24 cellular contexts compared by ENCODE assay signal in genomic region chr3:43921056-43921455, GRCh38.
"Had no signal": no experiment of that assay in that cellular context is flagged by ENCODE, and none has a peak within 500 bp of the region (broad histone marks: within the 10 kb centered on the region; RNA-seq: fewer than 3 reads in every experiment).

No MANE protein-coding gene starts in this region.

- H3K4me1 ChIP-seq: colonic mucosa, prostate gland, upper lobe of right lung had no signal

- H3K4me3 ChIP-seq: colonic mucosa, left lung, mucosa of descending colon, prostate gland, skin epidermis, upper lobe of right lung had no signal

- H3K4me1 Mint-ChIP-seq: activated CD4-positive, alpha-beta T cell treated with anti-CD3 and anti-CD28 coated beads for 36 hours; stimulated activated effector memory CD8-positive, alpha-beta T cell treated with anti-CD3 and anti-CD28 coated beads, Interleukin-12 subunit alpha, Interleukin-12 subunit beta, amount 100 ng/mL, for 72 hours had no signal

- H3K9me3 ChIP-seq: colonic mucosa, left lung, mucosa of descending colon, prostate gland, upper lobe of right lung had no signal

- H3K9me3 Mint-ChIP-seq: activated CD4-positive, alpha-beta memory T cell treated with anti-CD3 and anti-CD28 coated beads for 36 hours; activated T-helper 1 cell treated with anti-CD3 and anti-CD28 coated beads, Interleukin-12 subunit alpha, Interleukin-12 subunit beta, Interleukin-2, Interleukin-4 antibody, amounts not matched to agents 30 ng/mL and 10 ng/mL and 1 ng/mL, durations not matched to agents 14 hours and 24 hours and 36 hours; neural crest cell; stimulated activated effector memory CD8-positive, alpha-beta T cell treated with anti-CD3 and anti-CD28 coated beads, Interleukin-12 subunit alpha, Interleukin-12 subunit beta, amount 100 ng/mL, for 72 hours had no signal

- H3K27me3 ChIP-seq: colonic mucosa had no signal

- ATAC-seq: activated CD4-positive, alpha-beta T cell treated with anti-CD3 and anti-CD28 coated beads for 36 hours; left lung; mucosa of descending colon; right cardiac atrium; stimulated activated effector memory CD8-positive, alpha-beta T cell treated with anti-CD3 and anti-CD28 coated beads, Interleukin-12 subunit alpha, Interleukin-12 subunit beta, amount 100 ng/mL, for 72 hours; upper lobe of right lung had no signal

- H3K27ac ChIP-seq: colonic mucosa, left lung, prostate gland, skin epidermis, upper lobe of right lung, WERI-Rb-1 had no signal

- H3K36me3 Mint-ChIP-seq: activated CD4-positive, alpha-beta memory T cell treated with anti-CD3 and anti-CD28 coated beads for 36 hours; activated naive CD8-positive, alpha-beta T cell; stimulated activated effector memory CD8-positive, alpha-beta T cell treated with anti-CD3 and anti-CD28 coated beads, Interleukin-12 subunit alpha, Interleukin-12 subunit beta, amount 100 ng/mL, for 72 hours had no signal

- DNase-seq: activated CD4-positive, alpha-beta memory T cell treated with anti-CD3 and anti-CD28 coated beads for 36 hours; activated CD4-positive, alpha-beta T cell treated with anti-CD3 and anti-CD28 coated beads for 36 hours; activated T-cell treated with anti-CD3 and anti-CD28 coated beads for 4 hours; caudate nucleus; colonic mucosa; endodermal cell; foreskin melanocyte; glutamatergic neuron; hippocampal formation; left lung; mucosa of descending colon; naive B cell; right cardiac atrium; stimulated activated CD4-positive, alpha-beta T cell treated with anti-CD3 and anti-CD28 coated beads, Interleukin-15, amount 100 ng/mL, for 24 hours; stimulated activated CD4-positive, alpha-beta T cell treated with anti-CD3 and anti-CD28 coated beads, Interleukin-2, amount 100 ng/mL, for 48 hours; SW 1271; upper lobe of right lung; WERI-Rb-1 had no signal

- H3K27ac Mint-ChIP-seq: activated CD4-positive, alpha-beta memory T cell treated with anti-CD3 and anti-CD28 coated beads for 36 hours; activated CD4-positive, alpha-beta T cell treated with anti-CD3 and anti-CD28 coated beads for 36 hours; activated naive CD8-positive, alpha-beta T cell; activated T-helper 1 cell treated with anti-CD3 and anti-CD28 coated beads, Interleukin-12 subunit alpha, Interleukin-12 subunit beta, Interleukin-2, Interleukin-4 antibody, amounts not matched to agents 30 ng/mL and 10 ng/mL and 1 ng/mL, durations not matched to agents 14 hours and 24 hours and 36 hours; endodermal cell; stimulated activated effector memory CD8-positive, alpha-beta T cell treated with anti-CD3 and anti-CD28 coated beads, Interleukin-12 subunit alpha, Interleukin-12 subunit beta, amount 100 ng/mL, for 72 hours had no signal

- H3K4me3 Mint-ChIP-seq: activated CD4-positive, alpha-beta memory T cell treated with anti-CD3 and anti-CD28 coated beads for 36 hours; activated CD4-positive, alpha-beta T cell treated with anti-CD3 and anti-CD28 coated beads for 36 hours; activated naive CD8-positive, alpha-beta T cell; activated T-helper 1 cell treated with anti-CD3 and anti-CD28 coated beads, Interleukin-12 subunit alpha, Interleukin-12 subunit beta, Interleukin-2, Interleukin-4 antibody, amounts not matched to agents 30 ng/mL and 10 ng/mL and 1 ng/mL, durations not matched to agents 14 hours and 24 hours and 36 hours; endodermal cell; naive B cell; neural crest cell; stimulated activated effector memory CD8-positive, alpha-beta T cell treated with anti-CD3 and anti-CD28 coated beads, Interleukin-12 subunit alpha, Interleukin-12 subunit beta, amount 100 ng/mL, for 72 hours had no signal

- H3K36me3 ChIP-seq: colonic mucosa, left lung, prostate gland, upper lobe of right lung, WERI-Rb-1 had no signal
